Comparison of ENCODE assay signal across 15 cellular contexts in genomic region chr5:159121061-159121460, GRCh38. TPM values are rescaled to one million over a fixed set of nuclear protein-coding genes. Genes with fewer than 3 reads are reported as not detected.
DNase-seq lines count a peak whose midpoint lies in the region; ATAC-seq lines count a peak whose summit lies in the region.
"Had no signal": no experiment of that assay in that cellular context is flagged by ENCODE, and none has a peak within 500 bp of the region (broad histone marks: within the 10 kb centered on the region; RNA-seq: fewer than 3 reads in every experiment).

No MANE protein-coding gene starts in this region.

- peak overlapping the region; percentile 37; the same call in 1 of the 2 replicates for H3K4me3 ChIP-seq in BLaER1
- peak overlapping the region in 1 of 2 donors; percentile 29 for H3K4me3 ChIP-seq in CD4-positive, alpha-beta memory T cell (ENCODE audit: low read length in 2 of 2)
- H3K4me3 ChIP-seq in MG63: no peak overlapping the region
- H3K4me3 ChIP-seq: GM23248, suprapubic skin had no signal

- H3K9me3 Mint-ChIP-seq in CD4-positive, alpha-beta memory T cell: peaks cover 2 to 16% (median 14%) of the 10 kb centered on the region in 8 donors
- H3K9me3 Mint-ChIP-seq in effector memory CD8-positive, alpha-beta T cell: no peaks in the 10 kb centered on the region

- H4K20me1 ChIP-seq in BLaER1: no peaks in the 10 kb centered on the region

- no peaks in the 10 kb centered on the region for H3K27me3 ChIP-seq in BLaER1
- no peaks in the 10 kb centered on the region for H3K27me3 ChIP-seq in CD4-positive, alpha-beta memory T cell (ENCODE audit: insufficient read depth, low read length)
- H3K27me3 ChIP-seq in MG63: no peaks in the 10 kb centered on the region

- H3K27ac ChIP-seq in BLaER1: peak overlapping the region; percentile 63
- peak overlapping the region; percentile 30 for H3K27ac ChIP-seq in CD4-positive, alpha-beta memory T cell (ENCODE audit: low read depth, low read length)
- H3K27ac ChIP-seq: GM23248, suprapubic skin had no signal

- peak overlapping the region; percentile 68 for H3K4me2 ChIP-seq in BLaER1

- POLR2A ChIA-PET in CD4-positive, alpha-beta memory T cell (lab: Charles Lee; ENCODE audit: partially characterized antibody): interaction anchor here (1.2 kb wide), 1 partner anchor 12 kb away, joined by 4 read pairs; no protein-coding TSS in a partner anchor

- H3K4me1 Mint-ChIP-seq in CD4-positive, alpha-beta memory T cell: peaks cover 16 to 23% (median 20%) of the 10 kb centered on the region in 4 donors
- H3K4me1 Mint-ChIP-seq in effector memory CD8-positive, alpha-beta T cell (ENCODE audit: low read depth in 2 of 2): peaks cover 11 to 14% of the 10 kb centered on the region in 2 donors

- no peak for ATAC-seq in effector memory CD8-positive, alpha-beta T cell (replicated peaks)

- H3K4me1 ChIP-seq in BLaER1: peaks cover 14% of the 10 kb centered on the region
- H3K4me1 ChIP-seq in CD4-positive, alpha-beta memory T cell (ENCODE audit: insufficient read depth, low read length): peaks cover 16% of the 10 kb centered on the region
- H3K4me1 ChIP-seq: suprapubic skin had no signal

- H3K36me3 Mint-ChIP-seq in CD4-positive, alpha-beta memory T cell: peaks cover 4 to 7% of the 10 kb centered on the region in 2 donors
- H3K36me3 Mint-ChIP-seq in effector memory CD8-positive, alpha-beta T cell (ENCODE audit: insufficient read depth): no peaks in the 10 kb centered on the region
- H3K36me3 Mint-ChIP-seq: CD14-positive monocyte had no signal

- no peak for DNase-seq in CD4-positive, alpha-beta memory T cell
- DNase-seq in SK-N-DZ (ENCODE audit: low spot score) (peak; percentile 22), GOT3 (lab: John Stamatoyannopoulos, UW) (no peak), MG63 (no peak), hippocampal formation (lab: John Stamatoyannopoulos, UW) (no peak)
- no peak for DNase-seq in effector memory CD8-positive, alpha-beta T cell
- DNase-seq: activated effector memory CD4-positive, alpha-beta T cell treated with anti-CD3 and anti-CD28 coated beads, Interleukin-2, amount 50 U/mL, for 16 hours; GM23248; NCI-H187; stimulated activated CD4-positive, alpha-beta T cell treated with anti-CD3 and anti-CD28 coated beads, Interleukin-4, amount 100 ng/mL, for 24 hours had no signal

- peak overlapping the region in 7 of 8 donors; percentile 40 to 89 (median 77) for H3K4me3 Mint-ChIP-seq in CD4-positive, alpha-beta memory T cell
- H3K4me3 Mint-ChIP-seq in effector memory CD8-positive, alpha-beta T cell: peak overlapping the region; percentile 42 to 62
- H3K4me3 Mint-ChIP-seq: CD14-positive monocyte, nephron had no signal

- no peaks in the 10 kb centered on the region for H3K36me3 ChIP-seq in BLaER1
- no peaks in the 10 kb centered on the region for H3K36me3 ChIP-seq in CD4-positive, alpha-beta memory T cell (ENCODE audit: insufficient read depth, low read length)
- no peaks in the 10 kb centered on the region for H3K36me3 ChIP-seq in MG63
- H3K36me3 ChIP-seq: suprapubic skin had no signal

- intact Hi-C loops in CD4-positive, alpha-beta memory T cell (cut with micrococcal nuclease): no loop called here

- CTCF ChIA-PET in CD4-positive, alpha-beta memory T cell (lab: Charles Lee; ENCODE audit: partially characterized antibody): interaction anchor here (3.1 kb wide), 1 partner anchor 14 kb away, joined by 10 read pairs; no protein-coding TSS in a partner anchor

- H3K9ac ChIP-seq in BLaER1: 0 out of 2 replicates have a peak overlapping the region, but pooled peaks have one; percentile 53
- H3K9ac ChIP-seq: GM23248 had no signal

- H3K9me3 ChIP-seq in BLaER1 (peaks cover 25% of the 10 kb centered on the region), MG63 (peaks cover 2% of the 10 kb centered on the region; the same call in 1 of the 2 replicates)
- no peaks in the 10 kb centered on the region for H3K9me3 ChIP-seq in CD4-positive, alpha-beta memory T cell (ENCODE audit: control insufficient read depth in 1 of 2, low read length in 2 of 2)
- H3K9me3 ChIP-seq: suprapubic skin had no signal

- H3K27ac Mint-ChIP-seq in CD4-positive, alpha-beta memory T cell: peak overlapping the region; percentile 75 to 96 (median 90)
- peak overlapping the region; percentile 69 to 87 for H3K27ac Mint-ChIP-seq in effector memory CD8-positive, alpha-beta T cell
- H3K27ac Mint-ChIP-seq: nephron had no signal

- H3K27me3 Mint-ChIP-seq in CD4-positive, alpha-beta memory T cell: no peaks in the 10 kb centered on the region
- peaks cover under 1 to 9% of the 10 kb centered on the region in 2 donors for H3K27me3 Mint-ChIP-seq in effector memory CD8-positive, alpha-beta T cell

RNA-seq across cellular contexts. Expression of gene EBF1, which starts 21.3 kb away (rescaled TPM):
- total RNA-seq in CD4-positive, alpha-beta memory T cell: 1 to 10 TPM in 1 of 2 experiments, under 1 TPM in 1; 0.35 to 1.4 TPM
- polyA plus RNA-seq in CD4-positive, alpha-beta memory T cell: under 1 TPM; 0.12 to 0.18 TPM
- 3.6 and 3.8 TPM in 2 replicates for polyA plus RNA-seq in SK-N-DZ (2014; cell fraction: cytosol; rRNA removed)
- 3.1 and 4.1 TPM in 2 replicates for polyA plus RNA-seq in SK-N-DZ (2014; cell fraction: nucleus; rRNA removed)
- total RNA-seq in MG63 (2014; rRNA removed; shearing (Covaris generic); ENCODE audit: low replicate concordance): 1.7 and 5.1 TPM in 2 replicates
- polyA plus RNA-seq: CD14-positive monocyte, keratinocyte had no signal
